Comparison of ENCODE assay signal across 7 cellular contexts in genomic region chr1:210250998-210251679, GRCh38. TPM values are rescaled to one million over a fixed set of nuclear protein-coding genes. Genes with fewer than 3 reads are reported as not detected.
A peak's percentile ranks its signal among the peaks of the same experiment; 100 is the strongest.
DNase-seq lines count a peak whose midpoint lies in the region; ATAC-seq and TF ChIP-seq lines count a peak whose summit lies in the region.

No MANE protein-coding gene starts in this region.

- H3K36me3 ChIP-seq in esophagus muscularis mucosa (no peaks in the 10 kb centered on the region), uterus (no peaks in the 10 kb centered on the region)

- H3K27me3 Mint-ChIP-seq in naive B cell: peaks cover 40 to 64% (median 52%) of the 10 kb centered on the region in 3 donors

- peak overlapping the region; percentile 48 to 92 (median 86) for H3K4me3 Mint-ChIP-seq in naive B cell

- H3K27ac ChIP-seq in esophagus muscularis mucosa (replicated peaks in 1 of 4): peak overlapping the region in 3 of 4 donors; percentile 32 to 47 (median 43)
- peak overlapping the region; percentile 7 to 50 for H3K27ac ChIP-seq in uterus

- TF ChIP-seq POLR2A in esophagus muscularis mucosa (IDR thresholded peaks at IDR 0.05; ENCODE audit: low read depth) (no peak), uterus (IDR thresholded peaks at IDR 0.05) (no peak)

- intact Hi-C loops in esophagus muscularis mucosa (cut with DNase I): no loop called here
- intact Hi-C loops in uterus (cut with DNase I; ENCODE audit: low total_unique reads): no loop called here

- no peaks in the 10 kb centered on the region for H3K36me3 Mint-ChIP-seq in naive B cell

- peaks cover 16 to 26% (median 21%) of the 10 kb centered on the region in 3 donors for H3K4me1 Mint-ChIP-seq in naive B cell

- DNase-seq in GM12865 (ENCODE audit: low read depth): peak; percentile 29
- peak; percentile 88 for DNase-seq in NCI-H128 (lab: John Stamatoyannopoulos, UW; ENCODE audit: unreplicated experiment)
- DNase-seq in T1000 (lab: John Stamatoyannopoulos, UW): peak; percentile 89
- no peak for DNase-seq in esophagus muscularis mucosa (ENCODE audit: extremely low spot score)
- peak; percentile 20 for DNase-seq in naive B cell
- peak; percentile 45 to 64 for DNase-seq in uterus
- no peak for DNase-seq in HuH-7.5 (ENCODE audit: low spot score)

- no peak overlapping the region for H3K4me3 ChIP-seq in GM12865 (ENCODE audit: low read depth, low read length)
- peak overlapping the region; percentile 59 to 67 (median 62) for H3K4me3 ChIP-seq in esophagus muscularis mucosa
- H3K4me3 ChIP-seq in uterus: peak overlapping the region; percentile 25 to 47

- H3K9me3 ChIP-seq in esophagus muscularis mucosa (no peaks in the 10 kb centered on the region), uterus (no peaks in the 10 kb centered on the region)

- H3K27ac Mint-ChIP-seq in naive B cell: peak overlapping the region in 5 of 6 donors; percentile 68 to 94 (median 90)

- TF ChIP-seq CTCF in GM12865 (IDR thresholded peaks at IDR 0.05; ENCODE audit: insufficient read depth, low read depth, low read length, missing control alignments): no peak
- no peak for TF ChIP-seq CTCF in esophagus muscularis mucosa (IDR thresholded peaks at IDR 0.05)
- no peak for TF ChIP-seq CTCF in uterus (IDR thresholded peaks at IDR 0.05)

- H3K9me3 Mint-ChIP-seq in naive B cell: no peaks in the 10 kb centered on the region

- peak; percentile 64 to 66 for ATAC-seq in naive B cell (ENCODE audit: low read depth in 2 of 2)

- 3% methylated on average over 23 of the region's 37 CpGs for WGBS in esophagus muscularis mucosa

- TF ChIP-seq EP300 in esophagus muscularis mucosa (IDR thresholded peaks at IDR 0.05): no peak

- H3K4me1 ChIP-seq in esophagus muscularis mucosa (peaks cover 7 to 29% (median 27%) of the 10 kb centered on the region in 4 donors), uterus (no peaks in the 10 kb centered on the region)

- no peaks in the 10 kb centered on the region for H3K27me3 ChIP-seq in esophagus muscularis mucosa
- no peaks in the 10 kb centered on the region for H3K27me3 ChIP-seq in uterus

RNA-seq across cellular contexts. Expression of gene SERTAD4, which starts 18.5 kb away (rescaled TPM):
- 1 to 10 TPM; 1.8 to 2.6 (median 2.1) TPM for total RNA-seq in esophagus muscularis mucosa
- polyA plus RNA-seq in naive B cell (ENCODE audit: low read depth in 6 of 6): not detected
- total RNA-seq in uterus: 1 to 10 TPM; 6.4 to 8.8 (median 8.1) TPM

Comparison
In these comparisons a context has a peak if more than half of its experiments do, and no peak if none do; other contexts are left out.
1. DNase-seq: peak in GM12865 (single experiment), NCI-H128 (single experiment), T1000 (single experiment), naive B cell (single experiment) and uterus (2 of 2); none in esophagus muscularis mucosa (single experiment) and HuH-7.5 (single experiment).